In genomic region chr6:165634486-165634885, GRCh38 we compare ENCODE assay signal across 2 cellular contexts.
TF ChIP-seq lines count a peak whose summit lies in the region.

No MANE protein-coding gene starts in this region.

TF ChIP-seq in IMR-90, 13 proteins besides CTCF, POLR2A, EP300 and RAD21:
- TF ChIP-seq MAFK (IDR thresholded peaks at IDR 0.05; ENCODE audit: low read depth, low read length) (no peak), SMC3 (IDR thresholded peaks at IDR 0.05; ENCODE audit: low read depth, low read length) (no peak), MAZ (IDR thresholded peaks at IDR 0.05; ENCODE audit: borderline replicate concordance, low read depth, low read length) (no peak), MXI1 (IDR thresholded peaks at IDR 0.05; ENCODE audit: borderline replicate concordance, low read depth, low read length) (no peak), RCOR1 (IDR thresholded peaks at IDR 0.05; ENCODE audit: insufficient replicate concordance, low read length) (no peak), FOS (IDR thresholded peaks at IDR 0.05; ENCODE audit: low read depth, low read length) (no peak), USF2 (IDR thresholded peaks at IDR 0.05; ENCODE audit: low read depth, low read length) (no peak), CHD1 (IDR thresholded peaks at IDR 0.05; ENCODE audit: low read depth, low read length) (no peak), RFX5 (IDR thresholded peaks at IDR 0.05; ENCODE audit: low read depth, low read length) (no peak), CEBPB (IDR thresholded peaks at IDR 0.05; ENCODE audit: low read depth, low read length) (no peak), ELK1 (IDR thresholded peaks at IDR 0.05; ENCODE audit: borderline replicate concordance, low read depth, low read length) (no peak), BHLHE40 (IDR thresholded peaks at IDR 0.05; ENCODE audit: low read depth, low read length) (no peak), NFE2L2 (IDR thresholded peaks at IDR 0.05; ENCODE audit: low read depth, low read length) (no peak)
TF ChIP-seq in IMR-90: peak in this region for 0.

TF ChIP-seq in H1, 55 proteins besides CTCF, POLR2A, EP300 and RAD21:
- TF ChIP-seq E2F6 (IDR thresholded peaks at IDR 0.05) (no peak), RFX5 (IDR thresholded peaks at IDR 0.05; ENCODE audit: borderline replicate concordance, low read depth, low read length) (no peak), FOSL1 (IDR thresholded peaks at IDR 0.05; ENCODE audit: insufficient read depth, low read depth, low read length) (no peak), SIRT6 (IDR thresholded peaks at IDR 0.05; ENCODE audit: low read length) (no peak), HDAC2 (IDR thresholded peaks at IDR 0.05; ENCODE audit: borderline replicate concordance in 1 of 2, low read depth in 2 of 2, low read length in 2 of 2) (no peak)
